In the genomic region with DNA sequence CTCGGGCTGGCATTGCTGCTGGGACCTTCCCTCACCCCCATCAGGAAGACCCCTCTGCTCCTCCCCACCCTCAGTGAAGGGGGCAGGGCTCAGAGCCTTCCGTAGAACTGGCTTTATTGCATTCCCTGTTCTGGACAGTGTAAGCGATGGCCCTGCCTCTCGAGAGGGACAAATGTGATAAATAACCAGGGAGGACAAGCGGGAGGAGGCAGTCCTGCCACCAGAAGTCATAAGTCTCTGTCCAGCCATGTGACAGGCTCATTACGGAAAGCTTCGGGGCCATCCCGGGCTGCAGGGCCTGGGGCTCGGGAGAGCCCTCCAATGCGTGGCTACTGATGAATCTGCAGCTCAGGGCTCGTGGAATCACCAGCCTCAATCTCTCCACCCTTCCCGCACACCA, we compare ENCODE assay signal across 24 cellular contexts. TPM values are rescaled to one million over a fixed set of nuclear protein-coding genes. Genes with fewer than 3 reads are reported as not detected.
"Had no signal": no experiment of that assay in that cellular context is flagged by ENCODE, and none has a peak within 500 bp of the region (broad histone marks: within the 10 kb centered on the region; RNA-seq: fewer than 3 reads in every experiment).

No MANE protein-coding gene starts in this region.

- H3K4me2 ChIP-seq: SK-N-SH had no signal

- H3K4me3 ChIP-seq: SJSA1 had no signal

- H3K9me3 ChIP-seq: SJSA1, SK-N-SH had no signal

- DNase-seq: KBM-7, NCI-H1092, NCI-H1105 treated with DMSO at 0.1 percent for 48 hours, NCI-H1417 treated with DMSO at 0.1 percent for 48 hours, NCI-H146, NCI-H1694 treated with DMSO at 0.1 percent for 48 hours, NCI-H1930, NCI-H2081, NCI-H2107, NCI-H2171, NCI-H226, NCI-H446, NCI-H510A, NCI-H524 treated with DMSO at 0.1 percent for 48 hours, NCI-H69, NCI-H774, Right ventricle myocardium superior, RPMI8226, SIG-M5, SK-N-SH, SW 1271 had no signal

- H3K27me3 ChIP-seq: SJSA1 had no signal

- H3K4me1 ChIP-seq: SJSA1 had no signal

- H3K27ac ChIP-seq: SJSA1 had no signal

- H3K36me3 ChIP-seq: SJSA1 had no signal

- H3K9ac ChIP-seq: SK-N-SH had no signal

- ATAC-seq: HepG2 had no signal

RNA-seq across cellular contexts. Expression of gene MDGA1, which starts 58.5 kb away (rescaled TPM):
- total RNA-seq: HepG2, MCF 10A had no signal
